8 cellular contexts compared by ENCODE assay signal in the genomic region with DNA sequence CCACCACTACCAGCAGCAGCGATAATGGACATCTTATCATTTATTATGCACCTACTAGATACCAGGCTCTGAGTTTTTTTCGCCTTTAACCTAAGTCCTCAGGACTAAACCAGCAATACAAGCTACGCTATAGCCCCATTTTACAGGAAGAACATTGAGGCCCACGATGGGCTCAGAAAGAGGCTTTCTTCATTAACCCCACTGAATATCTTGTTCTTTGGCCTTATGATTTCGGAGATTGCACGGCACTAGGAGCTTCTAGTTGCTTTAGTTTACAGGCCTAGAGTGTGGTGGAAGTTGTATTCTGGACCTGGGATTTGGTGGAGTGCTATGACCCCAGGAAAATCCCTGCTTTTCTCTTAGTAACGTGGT. TPM values are rescaled to one million over a fixed set of nuclear protein-coding genes. Genes with fewer than 3 reads are reported as not detected.
A peak's percentile ranks its signal among the peaks of the same experiment; 100 is the strongest.
DNase-seq lines count a peak whose midpoint lies in the region; ATAC-seq and TF ChIP-seq lines count a peak whose summit lies in the region.

No MANE protein-coding gene starts in this region.

- 38 to 69% methylated on average over 7 of the region's 7 CpGs for WGBS in sigmoid colon, 2 donors

- no peaks in the 10 kb centered on the region for H3K27me3 ChIP-seq in sigmoid colon

- intact Hi-C loops in sigmoid colon (cut with DNase I), result no loop called here

- H3K4me3 Mint-ChIP-seq in T-helper 17 cell, result peak overlapping the region; percentile 88

- peak overlapping the region; percentile 85 to 98 (median 95) for H3K27ac ChIP-seq in sigmoid colon

- no peak overlapping the region for H3K27ac Mint-ChIP-seq in T-helper 17 cell

- no peaks in the 10 kb centered on the region for H3K36me3 ChIP-seq in sigmoid colon

- H3K27me3 Mint-ChIP-seq in T-helper 17 cell, result no peaks in the 10 kb centered on the region

- no peak for ATAC-seq in T-helper 17 cell

- DNase-seq in T-helper 17 cell (no peak), fibroblast of villous mesenchyme (ENCODE audit: low read depth) (no peak), sigmoid colon (no peak), HT-29 (ENCODE audit: low spot score) (no peak), cerebellum (ENCODE audit: low spot score) (no peak)
- DNase-seq in stimulated activated CD4-positive, alpha-beta T cell treated with anti-CD3 and anti-CD28 coated beads, Interleukin-2, amount 100 ng/mL, for 24 hours, result no peak
- no peak for DNase-seq in effector CD8-positive, alpha-beta T cell (lab: John Stamatoyannopoulos, UW)

- peak overlapping the region; percentile 89 for H3K4me3 ChIP-seq in GM08714 (ENCODE audit: low read length)
- H3K4me3 ChIP-seq in fibroblast of villous mesenchyme (ENCODE audit: low read depth, low read length), result peak overlapping the region; percentile 98
- H3K4me3 ChIP-seq in sigmoid colon, result peak overlapping the region; percentile 77 to 87 (median 80)

- TF ChIP-seq CTCF in fibroblast of villous mesenchyme (IDR thresholded peaks at IDR 0.05; ENCODE audit: insufficient read depth, low read depth, low read length) (no peak), sigmoid colon (IDR thresholded peaks at IDR 0.05) (no peak)

- H3K9me3 ChIP-seq in T-helper 17 cell (ENCODE audit: control insufficient read depth, low read length, poor library complexity, severe bottlenecking), result no peaks in the 10 kb centered on the region
- no peaks in the 10 kb centered on the region for H3K9me3 ChIP-seq in sigmoid colon

- peaks cover 34% of the 10 kb centered on the region for H3K4me1 Mint-ChIP-seq in T-helper 17 cell

- peaks cover 0 to 29% (median 18%) of the 10 kb centered on the region in 4 donors for H3K4me1 ChIP-seq in sigmoid colon

- no peak for TF ChIP-seq POLR2A in sigmoid colon (IDR thresholded peaks at IDR 0.05)

- no peak for TF ChIP-seq EP300 in sigmoid colon (IDR thresholded peaks at IDR 0.05)

- no peaks in the 10 kb centered on the region for H3K36me3 Mint-ChIP-seq in T-helper 17 cell (ENCODE audit: low read depth)

RNA-seq across cellular contexts. Expression of gene SESN2, which starts 1.5 kb away (rescaled TPM):
- total RNA-seq in T-helper 17 cell (10 to 100 TPM; 16.6 to 35.3 TPM), fibroblast of villous mesenchyme (13.4 and 39.9 TPM in 2 replicates), sigmoid colon (1 to 10 TPM; 4.9 to 6.3 (median 5.9) TPM), cerebellum (3.2 TPM)
- 10 to 100 TPM; 12.9 to 36.5 (median 16.8) TPM for polyA plus RNA-seq in sigmoid colon
- total RNA-seq in HT-29 (2014; rRNA removed; shearing (Covaris generic)), result 15.1 and 19.3 TPM in 2 replicates

RNA-seq across cellular contexts. Expression of gene ATP5IF1, which starts 24.9 kb away (rescaled TPM):
- 10 to 100 TPM; 75.6 to 83.7 TPM for total RNA-seq in T-helper 17 cell
- total RNA-seq in fibroblast of villous mesenchyme, result 89.4 and 101 TPM in 2 replicates
- 100 to 1,000 TPM; 167 to 260 (median 205) TPM for total RNA-seq in sigmoid colon
- 1,000 to 10,000 TPM in 1 of 3 donors, 100 to 1,000 TPM in 2; 663 to 1,120 (median 759) TPM for polyA plus RNA-seq in sigmoid colon
- 542 and 583 TPM in 2 replicates for total RNA-seq in HT-29 (2014; rRNA removed; shearing (Covaris generic))
- total RNA-seq in cerebellum, result 31.5 TPM

RNA-seq across cellular contexts. Expression of gene DNAJC8, which starts 28.0 kb away (rescaled TPM):
- 10 to 100 TPM; 52.1 to 58.4 TPM for total RNA-seq in T-helper 17 cell
- total RNA-seq in fibroblast of villous mesenchyme, result 68.0 and 81.6 TPM in 2 replicates
- total RNA-seq in sigmoid colon, result 10 to 100 TPM; 87.8 to 94.3 (median 94.2) TPM
- 10 to 100 TPM; 64.5 to 79.3 (median 73.2) TPM for polyA plus RNA-seq in sigmoid colon
- 29.3 and 31.7 TPM in 2 replicates for total RNA-seq in HT-29 (2014; rRNA removed; shearing (Covaris generic))
- total RNA-seq in cerebellum, result 34.1 TPM
